In genomic region chr3:13064964-13065363, GRCh38 we compare ENCODE assay signal across 13 cellular contexts.
"Had no signal": no experiment of that assay in that cellular context is flagged by ENCODE, and none has a peak within 500 bp of the region (broad histone marks: within the 10 kb centered on the region; RNA-seq: fewer than 3 reads in every experiment).

No MANE protein-coding gene starts in this region.

- H3K9me3 ChIP-seq: adrenal gland, ovary, right lobe of liver had no signal

- H3K4me1 ChIP-seq: adrenal gland, neural progenitor cell, right lobe of liver had no signal

- H3K36me3 ChIP-seq: adrenal gland, neural progenitor cell, ovary, right lobe of liver had no signal

- H3K36me3 Mint-ChIP-seq: neural progenitor cell had no signal

- H3K27me3 Mint-ChIP-seq: activated T-cell treated with anti-CD3 and anti-CD28 coated beads, Interleukin-2, amount 50 U/mL, for 24 hours had no signal

- H3K27me3 ChIP-seq: adrenal gland, neural progenitor cell, ovary, right lobe of liver had no signal

- H3K4me3 ChIP-seq: adrenal gland, neural progenitor cell, ovary, right lobe of liver had no signal

- H3K9ac ChIP-seq: neural progenitor cell had no signal

- DNase-seq: activated CD4-positive, alpha-beta T cell treated with anti-CD3 and anti-CD28 coated beads for 1 hour; activated CD4-positive, alpha-beta T cell treated with anti-CD3 and anti-CD28 coated beads, Interleukin-2, amount 50 U/mL, for 48 hours; activated effector memory CD4-positive, alpha-beta T cell treated with Interleukin-2 at 50 U/mL for 16 hours; activated naive CD4-positive, alpha-beta T cell treated with anti-CD3 and anti-CD28 coated beads, Interleukin-2, amount 50 U/mL, for 16 hours; activated T-cell treated with anti-CD3 and anti-CD28 coated beads, Interleukin-2, amount 50 U/mL, for 24 hours; adrenal gland; islet precursor cell; ovary; right lobe of liver; T1000 had no signal

- H3K27ac Mint-ChIP-seq: activated T-cell treated with anti-CD3 and anti-CD28 coated beads, Interleukin-2, amount 50 U/mL, for 24 hours; neural progenitor cell had no signal

- H3K27ac ChIP-seq: adrenal gland, neural progenitor cell, ovary, right lobe of liver had no signal

- H3K4me2 ChIP-seq: neural progenitor cell had no signal

- H3K4me3 Mint-ChIP-seq: activated T-cell treated with anti-CD3 and anti-CD28 coated beads, Interleukin-2, amount 50 U/mL, for 24 hours; neural progenitor cell had no signal

- ATAC-seq: esophagus mucosa, left lobe of liver, right lobe of liver had no signal

- H3K9me3 Mint-ChIP-seq: activated T-cell treated with anti-CD3 and anti-CD28 coated beads, Interleukin-2, amount 50 U/mL, for 24 hours; neural progenitor cell had no signal

- H2AFZ ChIP-seq: neural progenitor cell had no signal
